In the genomic region with DNA sequence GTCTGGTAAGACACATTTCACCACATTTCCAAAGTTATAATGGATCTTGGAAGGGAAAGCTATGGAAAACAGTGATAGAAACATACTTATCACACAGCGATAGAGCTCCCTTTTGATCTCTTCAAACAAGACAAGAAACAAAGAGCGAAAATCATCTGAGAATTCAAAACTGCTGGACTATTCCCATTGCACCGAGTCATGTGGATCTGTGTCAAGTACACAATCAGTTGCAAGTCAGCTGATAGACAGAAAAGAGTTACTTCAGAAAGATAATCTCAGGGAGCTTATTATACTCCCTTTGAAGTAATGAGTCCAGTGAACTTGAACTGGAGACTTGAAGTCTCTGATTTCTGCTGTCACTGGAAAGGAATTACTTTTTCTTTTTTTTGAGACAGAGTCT, we compare ENCODE assay signal across 20 cellular contexts.
DNase-seq lines count a peak whose midpoint lies in the region; ATAC-seq, FAIRE-seq and TF ChIP-seq lines count a peak whose summit lies in the region.
"Had no signal": no experiment of that assay in that cellular context is flagged by ENCODE, and none has a peak within 500 bp of the region (broad histone marks: within the 10 kb centered on the region; RNA-seq: fewer than 3 reads in every experiment).

No MANE protein-coding gene starts in this region.

- H3K4me1 Mint-ChIP-seq in IgD-negative memory B cell (peaks cover 50 to 64% (median 58%) of the 10 kb centered on the region in 3 donors), progenitor cell of endocrine pancreas (ENCODE audit: low read depth) (peaks cover 2% of the 10 kb centered on the region)
- H3K4me1 Mint-ChIP-seq: GM23338 had no signal

- H3K4me3 Mint-ChIP-seq in IgD-negative memory B cell (peak overlapping the region in 1 of 4 donors; percentile 21), progenitor cell of endocrine pancreas (ENCODE audit: low read depth) (no peak overlapping the region)
- H3K4me3 Mint-ChIP-seq: CD8-positive, alpha-beta memory T cell; GM23338 had no signal

- H3K36me3 Mint-ChIP-seq in IgD-negative memory B cell: peaks cover 2% of the 10 kb centered on the region
- no peaks in the 10 kb centered on the region for H3K36me3 Mint-ChIP-seq in progenitor cell of endocrine pancreas (ENCODE audit: insufficient read depth)

- FAIRE-seq in RCC 7860 (lab: Jason Lieb, UNC): no peak
- FAIRE-seq: D721Med, G401.6, GM12892, GM18507, H54, HTR-8/SVneo had no signal

- H3K27ac Mint-ChIP-seq in IgD-negative memory B cell: peak overlapping the region in 2 of 3 donors; percentile 55 to 67
- H3K27ac Mint-ChIP-seq in progenitor cell of endocrine pancreas: peak overlapping the region; percentile 30
- H3K27ac Mint-ChIP-seq: CD8-positive, alpha-beta memory T cell; GM23338 had no signal

- H3K27me3 Mint-ChIP-seq in IgD-negative memory B cell (peaks cover 2% of the 10 kb centered on the region), progenitor cell of endocrine pancreas (peaks cover 6% of the 10 kb centered on the region)
- H3K27me3 Mint-ChIP-seq: CD4-positive, CD25-positive, alpha-beta regulatory T cell had no signal

- peaks cover 0 to 6% (median 0%) of the 10 kb centered on the region in 3 donors for H3K9me3 Mint-ChIP-seq in IgD-negative memory B cell
- no peaks in the 10 kb centered on the region for H3K9me3 Mint-ChIP-seq in progenitor cell of endocrine pancreas (ENCODE audit: low read depth)

- DNase-seq in foreskin melanocyte (peak; percentile 64), progenitor cell of endocrine pancreas (ENCODE audit: low spot score, unreplicated experiment) (no peak), RCC 7860 (ENCODE audit: low spot score) (no peak), HuH-7 (ENCODE audit: low spot score) (no peak)
- DNase-seq: BE2C; C1 segment of cervical spinal cord; Caco-2; CD4-positive, CD25-positive, alpha-beta regulatory T cell; CD8-positive, alpha-beta memory T cell; HCEC 1CT had no signal

- TF ChIP-seq CTCF in progenitor cell of endocrine pancreas (IDR thresholded peaks at IDR 0.05; ENCODE audit: unreplicated experiment): no peak

- ATAC-seq in HG02588 (IDR thresholded peaks at IDR 0.05; ENCODE audit: unreplicated experiment): no peak
- ATAC-seq in GM21737 (IDR thresholded peaks at IDR 0.05; ENCODE audit: unreplicated experiment): no peak
- ATAC-seq: GM23338 had no signal
